In the genomic region with DNA sequence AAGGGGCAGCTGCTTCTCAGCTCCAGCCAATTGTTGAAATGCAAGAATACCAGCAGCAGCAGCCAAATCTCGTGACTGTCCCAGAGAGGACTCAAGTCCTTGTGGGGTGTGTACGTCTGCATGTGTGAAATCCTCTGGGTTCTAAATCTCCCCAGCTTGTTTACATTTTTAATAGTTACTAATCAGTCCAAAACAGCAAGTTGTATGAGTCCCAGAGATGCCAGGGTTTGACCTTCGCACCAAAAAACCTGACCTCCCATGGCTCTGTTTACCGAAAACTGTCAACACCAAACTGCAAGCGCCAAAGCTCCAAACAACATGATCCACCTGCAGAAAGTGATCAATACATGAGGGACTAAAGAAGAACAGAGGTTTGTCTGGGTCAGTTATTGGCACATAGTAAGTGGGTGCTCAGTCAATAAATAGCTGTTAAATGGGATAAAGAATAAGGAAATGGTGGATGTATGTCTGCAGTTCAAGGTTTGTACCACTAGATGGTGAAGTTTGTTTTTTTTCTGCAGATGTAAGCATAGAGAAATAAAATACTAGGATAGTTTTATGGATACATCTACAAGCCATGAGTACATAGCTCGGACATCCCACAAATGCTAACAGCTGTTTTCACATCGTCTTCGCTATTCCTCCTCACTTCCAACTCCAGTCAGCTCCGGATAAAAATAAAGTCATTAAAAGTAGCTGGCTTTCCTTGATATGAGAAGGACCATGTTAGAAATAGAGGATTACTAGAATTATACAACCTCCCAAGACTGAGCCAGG, we compare ENCODE assay signal across 8 cellular contexts.
A peak's percentile ranks its signal among the peaks of the same experiment; 100 is the strongest.
DNase-seq lines count a peak whose midpoint lies in the region; ATAC-seq and TF ChIP-seq lines count a peak whose summit lies in the region.

No MANE protein-coding gene starts in this region.

- H3K4me3 ChIP-seq in Peyer's patch, result no peak overlapping the region
- no peak overlapping the region for H3K4me3 ChIP-seq in epithelial cell of esophagus (ENCODE audit: low read length)

- H3K4me1 ChIP-seq in Peyer's patch, result peaks cover 0 to 4% (median 0%) of the 10 kb centered on the region in 4 donors

- DNase-seq in Right ventricle myocardium inferior (ENCODE audit: missing footprints) (no peak), cardiac septum (ENCODE audit: low spot score) (no peak), Peyer's patch (no peak), epithelial cell of esophagus (ENCODE audit: low read depth) (peak; percentile 77), myocyte (ENCODE audit: low read depth) (peak; percentile 87)

- no peaks in the 10 kb centered on the region for H3K27me3 ChIP-seq in Peyer's patch

- no peaks in the 10 kb centered on the region for H3K9me3 ChIP-seq in Peyer's patch

- no peaks in the 10 kb centered on the region for H3K36me3 ChIP-seq in Peyer's patch

- intact Hi-C loops in Right ventricle myocardium inferior (cut with DNase I) (loop anchor here (2.0 to 5.0 kb wide), 4 partner anchors 66 to 260 kb away; partner anchors contain the start of gene ADRB2), cardiac septum (cut with DNase I) (loop anchor here (2.0 to 10.0 kb wide), 5 partner anchors 86 to 374 kb away; partner anchors contain the start of gene ADRB2)

- peak; percentile 66 for ATAC-seq in Right ventricle myocardium inferior
- ATAC-seq in HG03571 (IDR thresholded peaks at IDR 0.05; ENCODE audit: unreplicated experiment), result peak; percentile 43
- ATAC-seq in HG03025 (IDR thresholded peaks at IDR 0.05; ENCODE audit: low FRiP score, unreplicated experiment), result no peak
- no peak for ATAC-seq in GM18867 (IDR thresholded peaks at IDR 0.05; ENCODE audit: unreplicated experiment)

- TF ChIP-seq POLR2A in Peyer's patch (IDR thresholded peaks at IDR 0.05), result no peak

- no peak overlapping the region for H3K27ac ChIP-seq in Peyer's patch

- TF ChIP-seq CTCF in Peyer's patch (IDR thresholded peaks at IDR 0.05) (peak; percentile 63 to 92 (median 86)), epithelial cell of esophagus (IDR thresholded peaks at IDR 0.05; ENCODE audit: insufficient read depth, low read depth, low read length, missing control alignments) (peak; percentile 61)

Comparison
In these comparisons a context has a peak if more than half of its experiments do, and no peak if none do; other contexts are left out.
1. ATAC-seq: peak in Right ventricle myocardium inferior (single experiment) and HG03571 (single experiment); none in HG03025 (single experiment) and GM18867 (single experiment).
2. DNase-seq: peak in epithelial cell of esophagus (single experiment) and myocyte (single experiment); none in Right ventricle myocardium inferior (single experiment), cardiac septum (single experiment) and Peyer's patch (0 of 3).